ENCODE assay signal across 1 cellular context in the genomic region with DNA sequence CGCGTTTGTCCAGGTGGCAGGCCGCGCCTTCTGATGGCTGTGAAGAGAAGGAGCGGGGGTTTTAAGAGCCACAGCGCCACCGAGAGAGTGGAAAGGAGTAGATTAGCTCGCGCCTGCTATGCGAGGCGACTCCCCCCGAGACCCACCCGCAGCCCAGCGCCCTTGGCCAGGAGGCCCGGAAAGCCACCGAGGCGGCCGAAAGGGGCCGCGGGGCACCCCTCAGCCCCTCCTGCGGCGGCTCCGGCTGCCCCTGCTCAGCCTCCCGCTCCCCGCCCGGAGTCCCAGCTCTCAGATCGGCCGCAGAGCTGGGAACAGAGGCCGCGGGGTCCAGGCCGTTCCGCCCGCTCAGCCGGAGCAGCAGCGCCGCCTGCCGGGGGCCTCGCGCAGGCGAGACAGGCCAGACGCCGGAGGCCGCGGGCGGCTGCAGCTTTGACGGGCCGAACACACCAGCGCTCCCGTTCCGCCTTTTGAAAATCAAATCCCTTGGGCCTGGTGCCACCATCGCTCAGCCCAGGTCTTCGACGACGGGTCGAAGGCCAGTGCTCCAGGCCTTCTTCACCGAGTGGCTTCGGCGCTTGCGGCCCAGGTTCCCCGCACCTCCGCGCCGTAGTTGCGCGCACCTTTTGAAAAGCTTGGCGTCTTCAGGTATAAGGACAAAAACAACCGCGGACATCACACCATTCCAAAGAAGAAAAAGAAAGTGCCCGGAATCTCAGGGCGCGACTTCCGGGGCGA.
TF ChIP-seq lines count a peak whose summit lies in the region.

No MANE protein-coding gene starts in this region.

TF ChIP-seq in HepG2, 621 proteins besides CTCF, POLR2A, EP300 and RAD21 (continued from another document):
- TF ChIP-seq ZNF746 (CRISPR knock-in tag; IDR thresholded peaks at IDR 0.05) (0 out of 2 replicates have a peak, but pooled peaks have one; percentile 28), ZFY (CRISPR knock-in tag; IDR thresholded peaks at IDR 0.05) (peak; percentile 63), HOXA3 (CRISPR knock-in tag; IDR thresholded peaks at IDR 0.05) (peak; percentile 75; the same call in 1 of the 2 replicates)
